Comparison of ENCODE assay signal across 16 cellular contexts in genomic region chr5:69032009-69032408, GRCh38.
DNase-seq lines count a peak whose midpoint lies in the region; TF ChIP-seq lines count a peak whose summit lies in the region.
"Had no signal": no experiment of that assay in that cellular context is flagged by ENCODE, and none has a peak within 500 bp of the region (broad histone marks: within the 10 kb centered on the region; RNA-seq: fewer than 3 reads in every experiment).

No MANE protein-coding gene starts in this region.

- DNase-seq in BJ (ENCODE audit: low read depth), result no peak
- DNase-seq in OCI-M1 (lab: John Stamatoyannopoulos, UW), result peak; percentile 13
- DNase-seq in choroid plexus epithelial cell (ENCODE audit: low read depth), result no peak
- no peak for DNase-seq in cerebellar nuclear complex (lab: John Stamatoyannopoulos, UW)
- no peak for DNase-seq in endothelial cell (ENCODE audit: low spot score)
- no peak for DNase-seq in DMS79 (lab: John Stamatoyannopoulos, UW)
- DNase-seq in NCI-H1694 (lab: John Stamatoyannopoulos, UW), result no peak
- DNase-seq: activated B cell treated with CpG ODN at 0.5 μM for 24 hours; activated gamma-delta T cell treated with Interleukin-2 at 50 U/mL for 16 hours; AML-193; mucosa of descending colon; NCI-H1417 treated with DMSO at 0.1 percent for 48 hours; occipital lobe; stimulated activated CD4-positive, alpha-beta T cell treated with anti-CD3 and anti-CD28 coated beads, Interleukin-2, amount 100 ng/mL, for 48 hours had no signal

- TF ChIP-seq CTCF in BJ (IDR thresholded peaks at IDR 0.05; ENCODE audit: insufficient read depth, low read depth, low read length), result peak; percentile 14; the same call in 1 of the 2 replicates
- TF ChIP-seq CTCF in GM12873 (IDR thresholded peaks at IDR 0.05; ENCODE audit: insufficient read depth, low read depth, low read length, missing control alignments), result peak; percentile 19
- TF ChIP-seq CTCF in choroid plexus epithelial cell (conservative IDR thresholded peaks at IDR 0.05; ENCODE audit: low read depth, low read length), result peak; percentile 14
- no peak for TF ChIP-seq CTCF in endothelial cell (IDR thresholded peaks at IDR 0.05; ENCODE audit: unreplicated experiment)

- H3K36me3 ChIP-seq in BJ (ENCODE audit: control insufficient read depth, insufficient read depth, low read length), result no peaks in the 10 kb centered on the region

- POLR2A ChIA-PET in BJ (lab: Charles Lee), result no interaction called here

- no peaks in the 10 kb centered on the region for H3K4me1 Mint-ChIP-seq in endothelial cell (ENCODE audit: unreplicated experiment)

- CTCF ChIA-PET in BJ (lab: Yijun Ruan, JAX), result interaction anchor here (1.0 to 2.9 kb wide), 2 partner anchors 11 to 62 kb away, joined by 4 to 7 read pairs; partner anchors contain the start of gene SLC30A5

- no peak overlapping the region for H3K27ac Mint-ChIP-seq in endothelial cell (ENCODE audit: unreplicated experiment)
- H3K27ac Mint-ChIP-seq: activated B cell treated with CpG ODN at 0.5 μM for 24 hours; dendritic cell treated with granulocyte-macrophage colony-stimulating factor and Interleukin-4, amounts not matched to agents 40 ng/mL and 50 ng/mL, for 4 days had no signal

- no peaks in the 10 kb centered on the region for H3K36me3 Mint-ChIP-seq in endothelial cell (ENCODE audit: low read depth, unreplicated experiment)

- H3K27me3 ChIP-seq in BJ (ENCODE audit: control insufficient read depth, insufficient read depth, low read length), result peaks cover 2% of the 10 kb centered on the region

- no peaks in the 10 kb centered on the region for H3K9me3 Mint-ChIP-seq in endothelial cell (ENCODE audit: unreplicated experiment)
- H3K9me3 Mint-ChIP-seq: activated B cell treated with CpG ODN at 0.5 μM for 24 hours; dendritic cell treated with granulocyte-macrophage colony-stimulating factor and Interleukin-4, amounts not matched to agents 40 ng/mL and 50 ng/mL, for 4 days had no signal

- no peaks in the 10 kb centered on the region for H3K27me3 Mint-ChIP-seq in endothelial cell (ENCODE audit: unreplicated experiment)
- H3K27me3 Mint-ChIP-seq: dendritic cell treated with granulocyte-macrophage colony-stimulating factor and Interleukin-4, amounts not matched to agents 40 ng/mL and 50 ng/mL, for 4 days had no signal

- H3K4me3 ChIP-seq in BJ (ENCODE audit: low read depth, low read length) (no peak overlapping the region), choroid plexus epithelial cell (ENCODE audit: low read depth, low read length) (no peak overlapping the region)
- H3K4me3 ChIP-seq: mucosa of descending colon had no signal

- no peak overlapping the region for H3K4me3 Mint-ChIP-seq in endothelial cell (ENCODE audit: unreplicated experiment)
- H3K4me3 Mint-ChIP-seq: activated B cell treated with CpG ODN at 0.5 μM for 24 hours; dendritic cell treated with granulocyte-macrophage colony-stimulating factor and Interleukin-4, amounts not matched to agents 40 ng/mL and 50 ng/mL, for 4 days had no signal
